Comparison of ENCODE assay signal across 12 cellular contexts in the genomic region with DNA sequence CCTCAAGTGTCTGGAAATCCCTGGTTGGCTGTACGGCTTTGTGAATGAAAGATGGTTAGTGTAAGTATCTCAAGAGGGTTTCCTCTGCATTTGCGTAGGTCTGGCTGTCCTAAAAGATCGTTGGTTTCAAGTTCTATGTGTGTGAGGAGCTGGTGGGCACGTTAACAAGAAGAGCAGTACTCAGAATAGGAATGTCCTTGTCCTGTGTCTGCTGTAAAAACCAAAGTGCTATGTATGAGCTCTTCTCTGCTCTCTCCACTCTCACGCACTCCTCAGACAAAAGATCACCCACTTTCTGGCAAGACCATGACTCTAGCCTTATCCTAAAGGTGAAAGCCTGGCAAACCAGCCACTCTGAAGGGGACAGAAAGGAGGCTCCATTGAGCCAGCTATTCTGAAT. TPM values are rescaled to one million over a fixed set of nuclear protein-coding genes. Genes with fewer than 3 reads are reported as not detected.
A peak's percentile ranks its signal among the peaks of the same experiment; 100 is the strongest.
DNase-seq lines count a peak whose midpoint lies in the region; ATAC-seq and TF ChIP-seq lines count a peak whose summit lies in the region.
"Had no signal": no experiment of that assay in that cellular context is flagged by ENCODE, and none has a peak within 500 bp of the region (broad histone marks: within the 10 kb centered on the region; RNA-seq: fewer than 3 reads in every experiment).

No MANE protein-coding gene starts in this region.

- no peaks in the 10 kb centered on the region for H3K27me3 Mint-ChIP-seq in endodermal cell (ENCODE audit: insufficient read depth)
- H3K27me3 Mint-ChIP-seq in osteocyte (ENCODE audit: unreplicated experiment): no peaks in the 10 kb centered on the region

- peaks cover 13% of the 10 kb centered on the region for H3K36me3 Mint-ChIP-seq in endodermal cell (ENCODE audit: low read depth)
- peaks cover 6% of the 10 kb centered on the region for H3K36me3 Mint-ChIP-seq in osteocyte (ENCODE audit: unreplicated experiment)

- H3K9ac ChIP-seq in endodermal cell (ENCODE audit: extremely low read depth, low read length, poor library complexity, severe bottlenecking): no peak overlapping the region

- no peak for DNase-seq in endodermal cell
- DNase-seq in omental fat pad (ENCODE audit: low spot score): no peak
- DNase-seq in KG1 (lab: John Stamatoyannopoulos, UW): no peak
- no peak for DNase-seq in osteocyte (ENCODE audit: extremely low spot score, unreplicated experiment)
- no peak for DNase-seq in posterior cingulate gyrus
- DNase-seq: erythroblast, NCI-H146, RPMI8226 had no signal

- H3K27me3 ChIP-seq in endodermal cell (ENCODE audit: control insufficient read depth, insufficient read depth, low read length, poor library complexity, severe bottlenecking): no peaks in the 10 kb centered on the region

- peak overlapping the region; percentile 10 for H3K27ac Mint-ChIP-seq in endodermal cell
- no peak overlapping the region for H3K27ac Mint-ChIP-seq in osteocyte (ENCODE audit: unreplicated experiment)

- TF ChIP-seq CTCF in endodermal cell (conservative IDR thresholded peaks at IDR 0.05): no peak
- no peak for TF ChIP-seq CTCF in omental fat pad (IDR thresholded peaks at IDR 0.05)
- no peak for TF ChIP-seq CTCF in osteocyte (IDR thresholded peaks at IDR 0.05)

- H3K36me3 ChIP-seq in endodermal cell (ENCODE audit: control insufficient read depth, insufficient read depth, low read length): peaks cover 5% of the 10 kb centered on the region

- intact Hi-C loops in posterior cingulate gyrus (cut with DNase I): no loop called here

- peaks cover 12% of the 10 kb centered on the region for H3K9me3 ChIP-seq in endodermal cell (ENCODE audit: control insufficient read depth, low read length)

- ATAC-seq in GM18508 (IDR thresholded peaks at IDR 0.05; ENCODE audit: insufficient read depth, unreplicated experiment): peak; percentile 25
- peak; percentile 29 for ATAC-seq in GM21529 (IDR thresholded peaks at IDR 0.05; ENCODE audit: unreplicated experiment)
- ATAC-seq in HG03439 (IDR thresholded peaks at IDR 0.05; ENCODE audit: unreplicated experiment): peak; percentile 30
- ATAC-seq in omental fat pad (ENCODE audit: low FRiP score): no peak

- peaks cover 1% of the 10 kb centered on the region for H3K4me1 ChIP-seq in endodermal cell (ENCODE audit: control insufficient read depth, insufficient read depth, low read length)

- no peak overlapping the region for H3K27ac ChIP-seq in endodermal cell (ENCODE audit: low read depth, low read length)
- H3K27ac ChIP-seq: VCaP had no signal

- H3K9me3 Mint-ChIP-seq in endodermal cell: peaks cover 15% of the 10 kb centered on the region
- H3K9me3 Mint-ChIP-seq in osteocyte (ENCODE audit: unreplicated experiment): no peaks in the 10 kb centered on the region

- H3K4me3 ChIP-seq in endodermal cell (ENCODE audit: low read length): no peak overlapping the region

- H3K4me3 Mint-ChIP-seq in endodermal cell (no peak overlapping the region), osteocyte (ENCODE audit: unreplicated experiment) (no peak overlapping the region)

- 92 to 93% methylated on average over 4 to 5 of the region's 5 CpGs for WGBS in endodermal cell (ENCODE audit: insufficient coverage in 1 of 2, insufficient read length in 1 of 2), 2 experiments

- H3K4me1 Mint-ChIP-seq in endodermal cell: peaks cover 6% of the 10 kb centered on the region
- H3K4me1 Mint-ChIP-seq in osteocyte (ENCODE audit: unreplicated experiment): peaks cover 72% of the 10 kb centered on the region

RNA-seq across cellular contexts. Expression of a gene that starts 39.1 kb away (rescaled TPM):
- 10 to 100 TPM; 18.9 to 23.2 TPM for total RNA-seq in endodermal cell
- 18.8 TPM for polyA plus RNA-seq in endodermal cell (2013, experiment 1 of 2)
- 18.2 TPM for polyA plus RNA-seq in endodermal cell (2013, experiment 2 of 2)
- 10 to 100 TPM; 22.5 to 42.3 (median 31.4) TPM for total RNA-seq in omental fat pad
- total RNA-seq in osteocyte: 31.8 and 32.6 TPM in 2 replicates
